In the genomic region with DNA sequence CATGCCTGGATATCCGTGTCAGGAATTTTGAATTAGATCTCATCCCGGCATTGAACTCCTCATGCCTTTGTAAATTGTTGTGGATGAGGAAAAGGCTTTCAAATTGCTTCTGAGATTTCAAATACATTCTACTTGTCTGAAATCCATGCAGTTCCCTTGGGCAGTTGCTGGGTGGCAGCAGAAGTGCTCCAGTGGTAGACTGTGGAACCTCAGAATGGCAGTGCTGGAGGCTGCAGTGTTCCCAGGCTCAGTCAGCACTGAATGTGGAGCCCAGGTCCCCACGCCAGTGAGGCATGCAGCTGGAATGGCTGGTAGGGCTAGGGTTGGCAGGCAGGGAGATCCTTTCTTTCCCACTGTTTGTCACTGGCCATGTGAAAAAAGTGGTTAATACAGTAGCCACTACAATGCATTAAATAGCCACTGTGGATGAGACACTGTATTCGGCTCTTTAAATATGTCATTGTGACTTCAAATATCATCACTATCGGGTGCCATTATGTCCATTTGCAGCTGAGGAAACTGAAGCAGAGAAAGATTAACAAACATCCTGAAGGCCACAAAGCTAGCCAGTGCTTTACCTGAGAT, we compare ENCODE assay signal across 8 cellular contexts.
DNase-seq lines count a peak whose midpoint lies in the region; ATAC-seq, FAIRE-seq and TF ChIP-seq lines count a peak whose summit lies in the region.

No MANE protein-coding gene starts in this region.

- no peak overlapping the region for H3K27ac ChIP-seq in brain microvascular endothelial cell

- ATAC-seq in stimulated activated naive CD8-positive, alpha-beta T cell treated with anti-CD3 and anti-CD28 coated beads, Interleukin-15, amount 100 ng/mL, for 72 hours: peak; percentile 72

- no peak overlapping the region for H3K27ac Mint-ChIP-seq in stimulated activated naive CD8-positive, alpha-beta T cell treated with anti-CD3 and anti-CD28 coated beads, Interleukin-15, amount 100 ng/mL, for 72 hours

- peak; percentile 98 for FAIRE-seq in H54 (lab: Jason Lieb, UNC)

- H3K27me3 Mint-ChIP-seq in stimulated activated naive CD8-positive, alpha-beta T cell treated with anti-CD3 and anti-CD28 coated beads, Interleukin-15, amount 100 ng/mL, for 72 hours: no peaks in the 10 kb centered on the region

- H3K36me3 ChIP-seq in brain microvascular endothelial cell (replicated peaks) (no peaks in the 10 kb centered on the region), kidney epithelial cell (ENCODE audit: control insufficient read depth, insufficient read depth, low read length) (no peaks in the 10 kb centered on the region)

- H3K4me1 Mint-ChIP-seq in stimulated activated naive CD8-positive, alpha-beta T cell treated with anti-CD3 and anti-CD28 coated beads, Interleukin-15, amount 100 ng/mL, for 72 hours: peaks cover 12% of the 10 kb centered on the region

- no peak overlapping the region for H3K4me3 Mint-ChIP-seq in stimulated activated naive CD8-positive, alpha-beta T cell treated with anti-CD3 and anti-CD28 coated beads, Interleukin-15, amount 100 ng/mL, for 72 hours

- in situ Hi-C loops in brain microvascular endothelial cell (cut with HindIII; ENCODE audit: low pct_ligation_motif_present, low sequenced_read_pairs): no loop called here

- H3K27me3 ChIP-seq in brain microvascular endothelial cell (replicated peaks) (no peaks in the 10 kb centered on the region), kidney epithelial cell (ENCODE audit: control insufficient read depth, insufficient read depth, low read length) (no peaks in the 10 kb centered on the region)

- H3K9me3 Mint-ChIP-seq in stimulated activated naive CD8-positive, alpha-beta T cell treated with anti-CD3 and anti-CD28 coated beads, Interleukin-15, amount 100 ng/mL, for 72 hours: no peaks in the 10 kb centered on the region

- TF ChIP-seq CTCF in brain microvascular endothelial cell (IDR thresholded peaks at IDR 0.05; ENCODE audit: low read depth, low read length, missing control alignments) (peak; percentile 90), kidney epithelial cell (IDR thresholded peaks at IDR 0.05; ENCODE audit: insufficient read depth, low read length, poor library complexity, severe bottlenecking) (peak; percentile 93)

- H3K4me3 ChIP-seq in brain microvascular endothelial cell (ENCODE audit: low read depth, low read length): no peak overlapping the region
- no peak overlapping the region for H3K4me3 ChIP-seq in kidney epithelial cell (ENCODE audit: low read depth, low read length)

- TF ChIP-seq POLR2A in H54 (IDR thresholded peaks at IDR 0.05; ENCODE audit: low read depth, low read length): no peak

- DNase-seq in GM04503 (ENCODE audit: low read depth): peak; percentile 48
- DNase-seq in H54 (ENCODE audit: insufficient read length, low spot score): peak; percentile 38
- DNase-seq in MV-4-11 (lab: John Stamatoyannopoulos, UW): peak; percentile 38
- peak; percentile 83 for DNase-seq in SIG-M5 treated with dmso at 0.1 percent for 504 hours (lab: John Stamatoyannopoulos, UW; ENCODE audit: unreplicated experiment)
- DNase-seq in brain microvascular endothelial cell: peak; percentile 80
- peak; percentile 60 for DNase-seq in kidney epithelial cell (ENCODE audit: low read depth)
- DNase-seq in stimulated activated naive CD8-positive, alpha-beta T cell treated with anti-CD3 and anti-CD28 coated beads, Interleukin-15, amount 100 ng/mL, for 72 hours: peak in 1 of 2 donors; percentile 36
- DNase-seq in NCI-H128 (lab: John Stamatoyannopoulos, UW; ENCODE audit: unreplicated experiment): no peak
